ENCODE assay signal across 7 cellular contexts in the genomic region with DNA sequence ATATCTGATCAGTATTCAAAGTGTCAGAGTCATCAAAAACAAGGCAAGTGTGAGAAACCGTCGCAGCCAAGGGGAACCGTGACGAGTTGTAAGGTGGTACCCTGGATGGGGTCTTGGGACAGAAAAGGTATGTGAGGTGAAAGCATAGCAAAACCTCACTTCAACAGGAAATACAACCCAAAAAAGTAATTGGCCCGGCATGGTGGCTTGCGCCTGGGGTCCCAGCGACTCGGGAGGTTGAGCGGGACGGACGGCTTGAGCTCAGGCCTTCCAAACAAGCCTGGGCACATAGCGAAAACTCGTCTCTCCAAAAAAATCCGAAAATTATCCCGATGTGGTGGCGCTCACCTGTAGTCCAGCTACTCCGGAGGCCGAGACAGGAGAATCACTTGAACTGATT. TPM values are rescaled to one million over a fixed set of nuclear protein-coding genes. Genes with fewer than 3 reads are reported as not detected.
"Had no signal": no experiment of that assay in that cellular context is flagged by ENCODE, and none has a peak within 500 bp of the region (broad histone marks: within the 10 kb centered on the region; RNA-seq: fewer than 3 reads in every experiment).

No MANE protein-coding gene starts in this region.

RNA-seq across cellular contexts. Expression of gene PRR20A, which starts 0.9 kb away (rescaled TPM):
- total RNA-seq: GM23248, GM23338, H1, H4, H7, H9, HFFc6 had no signal

RNA-seq across cellular contexts. Expression of gene PRR20B, which starts 7.5 kb away (rescaled TPM):
- total RNA-seq: GM23248, GM23338, H1, H4, H7, H9, HFFc6 had no signal

RNA-seq across cellular contexts. Expression of gene PRR20C, which starts 14.1 kb away (rescaled TPM):
- total RNA-seq: GM23248, GM23338, H1, H4, H7, H9, HFFc6 had no signal

RNA-seq across cellular contexts. Expression of gene PRR20D, which starts 20.7 kb away (rescaled TPM):
- total RNA-seq: GM23248, GM23338, H1, H4, H7, H9, HFFc6 had no signal

RNA-seq across cellular contexts. Expression of gene PRR20E, which starts 27.2 kb away (rescaled TPM):
- total RNA-seq: GM23248, GM23338, H1, H4, H7, H9, HFFc6 had no signal
